18 cellular contexts compared by ENCODE assay signal in genomic region chr11:122085712-122086111, GRCh38. TPM values are rescaled to one million over a fixed set of nuclear protein-coding genes. Genes with fewer than 3 reads are reported as not detected.
A peak's percentile ranks its signal among the peaks of the same experiment; 100 is the strongest.
DNase-seq lines count a peak whose midpoint lies in the region; ATAC-seq, FAIRE-seq and TF ChIP-seq lines count a peak whose summit lies in the region.
"Had no signal": no experiment of that assay in that cellular context is flagged by ENCODE, and none has a peak within 500 bp of the region (broad histone marks: within the 10 kb centered on the region; RNA-seq: fewer than 3 reads in every experiment).

No MANE protein-coding gene starts in this region.

- peaks cover 13 to 31% of the 10 kb centered on the region in 2 donors for H3K27me3 Mint-ChIP-seq in natural killer cell treated with Interleukin-12 subunit alpha and Interleukin-12 subunit beta and Interleukin-15 and Interleukin-18, amount 100 ng/mL, for 72 hours

- peaks cover 0 to 1% of the 10 kb centered on the region in 2 experiments for H3K36me3 ChIP-seq in keratinocyte (ENCODE audit: control insufficient read depth in 2 of 2, extremely low read depth in 1 of 2, insufficient read depth in 2 of 2, low read length in 2 of 2)
- peaks cover 3% of the 10 kb centered on the region for H3K36me3 ChIP-seq in smooth muscle cell (ENCODE audit: low read depth)
- H3K36me3 ChIP-seq: Peyer's patch had no signal

- H3K9me3 Mint-ChIP-seq in natural killer cell treated with Interleukin-12 subunit alpha and Interleukin-12 subunit beta and Interleukin-15 and Interleukin-18, amount 100 ng/mL, for 72 hours = no peaks in the 10 kb centered on the region
- H3K9me3 Mint-ChIP-seq: activated CD4-positive, alpha-beta T cell treated with anti-CD3 and anti-CD28 coated beads, Interleukin-2, amount 10 ng/mL, durations not matched to agents 24 days and 14 days; stimulated activated naive CD8-positive, alpha-beta T cell treated with anti-CD3 and anti-CD28 coated beads, Interleukin-15, Interleukin-2, amounts not matched to agents 100 ng/mL and 50 ng/mL, for 24 hours had no signal

- no peak overlapping the region for H3K9ac ChIP-seq in keratinocyte (ENCODE audit: control insufficient read depth, extremely low read depth, insufficient read depth, low read length)
- no peak overlapping the region for H3K9ac ChIP-seq in smooth muscle cell (ENCODE audit: low read depth)

- H3K4me1 Mint-ChIP-seq in natural killer cell treated with Interleukin-12 subunit alpha and Interleukin-12 subunit beta and Interleukin-15 and Interleukin-18, amount 100 ng/mL, for 72 hours (ENCODE audit: low read depth in 2 of 2) = no peaks in the 10 kb centered on the region
- H3K4me1 Mint-ChIP-seq: activated CD4-positive, alpha-beta T cell treated with anti-CD3 and anti-CD28 coated beads, Interleukin-2, amount 10 ng/mL, durations not matched to agents 24 days and 14 days had no signal

- H3K27ac ChIP-seq in keratinocyte (ENCODE audit: control insufficient read depth, insufficient read depth, low read length) (peak overlapping the region; percentile 19), smooth muscle cell (ENCODE audit: low read depth) (peak overlapping the region; percentile 55)

- no peaks in the 10 kb centered on the region for H3K79me2 ChIP-seq in keratinocyte (ENCODE audit: control insufficient read depth, insufficient read depth, low read length)
- peaks cover 30% of the 10 kb centered on the region for H3K79me2 ChIP-seq in smooth muscle cell (ENCODE audit: low read depth)

- H3K9me3 ChIP-seq in keratinocyte (ENCODE audit: control insufficient read depth, low read depth, low read length) (no peaks in the 10 kb centered on the region), smooth muscle cell (replicated peaks; ENCODE audit: low read depth) (no peaks in the 10 kb centered on the region)
- H3K9me3 ChIP-seq: Peyer's patch had no signal

- H3K4me3 ChIP-seq in keratinocyte (ENCODE audit: control insufficient read depth in 2 of 3, extremely low read depth in 1 of 3, insufficient read depth in 2 of 3, low read depth in 1 of 3, low read length in 3 of 3) (no peak overlapping the region), smooth muscle cell (no peak overlapping the region)
- H3K4me3 ChIP-seq: Peyer's patch had no signal

- H4K20me1 ChIP-seq in keratinocyte (ENCODE audit: control insufficient read depth, extremely low read depth, insufficient read depth, low read length) (no peaks in the 10 kb centered on the region), smooth muscle cell (ENCODE audit: low read depth) (peaks cover 13% of the 10 kb centered on the region)

- FAIRE-seq in HTR-8/SVneo (lab: Jason Lieb, UNC) (peak; percentile 51), keratinocyte (lab: Jason Lieb, UNC) (peak; percentile 13)
- FAIRE-seq: urothelium cell line had no signal

- no peak overlapping the region for H2AFZ ChIP-seq in keratinocyte (ENCODE audit: control insufficient read depth, low read length)
- H2AFZ ChIP-seq in smooth muscle cell (ENCODE audit: low read depth) = no peak overlapping the region

- H3K27me3 ChIP-seq in keratinocyte (ENCODE audit: control insufficient read depth, extremely low read depth, insufficient read depth, low read length) (no peaks in the 10 kb centered on the region), smooth muscle cell (ENCODE audit: low read depth) (no peaks in the 10 kb centered on the region)
- H3K27me3 ChIP-seq: Peyer's patch had no signal

- peaks cover 10% of the 10 kb centered on the region for H3K4me1 ChIP-seq in keratinocyte (ENCODE audit: control insufficient read depth, extremely low read depth, insufficient read depth, low read length)
- peaks cover 11% of the 10 kb centered on the region for H3K4me1 ChIP-seq in smooth muscle cell (ENCODE audit: low read depth)
- H3K4me1 ChIP-seq: Peyer's patch had no signal

- TF ChIP-seq CTCF in keratinocyte (optimal IDR thresholded peaks at IDR 0.05 in 1 of 3, IDR thresholded peaks at IDR 0.05 in 1 of 3, conservative IDR thresholded peaks at IDR 0.05 in 1 of 3; ENCODE audit: extremely low read depth in 1 of 3, insufficient read depth in 2 of 3, low read length in 3 of 3) (no peak), smooth muscle cell (IDR thresholded peaks at IDR 0.05; ENCODE audit: borderline replicate concordance, insufficient read depth, poor library complexity, severe bottlenecking) (no peak)

- H3K27ac Mint-ChIP-seq in natural killer cell treated with Interleukin-12 subunit alpha and Interleukin-12 subunit beta and Interleukin-15 and Interleukin-18, amount 100 ng/mL, for 72 hours = no peak overlapping the region
- H3K27ac Mint-ChIP-seq: activated CD4-positive, alpha-beta T cell treated with anti-CD3 and anti-CD28 coated beads, Interleukin-2, amount 10 ng/mL, durations not matched to agents 24 days and 14 days; IgD-negative memory B cell; stimulated activated naive CD8-positive, alpha-beta T cell treated with anti-CD3 and anti-CD28 coated beads, Interleukin-15, Interleukin-2, amounts not matched to agents 100 ng/mL and 50 ng/mL, for 24 hours had no signal

- DNase-seq in HTR-8/SVneo (ENCODE audit: insufficient read length, low spot score) = no peak
- DNase-seq in astrocyte of the hippocampus (ENCODE audit: low read depth, low spot score) = peak; percentile 24
- no peak for DNase-seq in keratinocyte (ENCODE audit: low read depth, low spot score)
- no peak for DNase-seq in smooth muscle cell (lab: John Stamatoyannopoulos, UW; ENCODE audit: unreplicated experiment)
- DNase-seq in natural killer cell treated with Interleukin-12 subunit alpha and Interleukin-12 subunit beta and Interleukin-15 and Interleukin-18, amount 100 ng/mL, for 72 hours (ENCODE audit: low spot score) = no peak
- no peak for DNase-seq in activated CD4-positive, alpha-beta T cell treated with anti-CD3 and anti-CD28 coated beads, Interleukin-2, amount 50 U/mL, for 48 hours
- DNase-seq: activated CD4-positive, alpha-beta T cell treated with anti-CD3 and anti-CD28 coated beads, Interleukin-2, amount 10 ng/mL, durations not matched to agents 24 days and 14 days; AML-193; anterior cingulate cortex; islet precursor cell; NCI-H1694 treated with DMSO at 0.1 percent for 48 hours; NCI-H345; Peyer's patch; stimulated activated CD4-positive, alpha-beta T cell treated with anti-CD3 and anti-CD28 coated beads, Interleukin-2, amount 100 ng/mL, for 24 hours had no signal

- H3K4me3 Mint-ChIP-seq in natural killer cell treated with Interleukin-12 subunit alpha and Interleukin-12 subunit beta and Interleukin-15 and Interleukin-18, amount 100 ng/mL, for 72 hours = no peak overlapping the region
- H3K4me3 Mint-ChIP-seq: activated CD4-positive, alpha-beta T cell treated with anti-CD3 and anti-CD28 coated beads, Interleukin-2, amount 10 ng/mL, durations not matched to agents 24 days and 14 days; IgD-negative memory B cell; stimulated activated naive CD8-positive, alpha-beta T cell treated with anti-CD3 and anti-CD28 coated beads, Interleukin-15, Interleukin-2, amounts not matched to agents 100 ng/mL and 50 ng/mL, for 24 hours had no signal

- dilution Hi-C loops in keratinocyte (cut with MboI; ENCODE audit: extremely low pct_ligation_motif_present, low sequenced_read_pairs) = no loop called here

- H3K9me1 ChIP-seq in keratinocyte (ENCODE audit: control insufficient read depth, extremely low read depth, insufficient read depth, low read length) = no peaks in the 10 kb centered on the region

- ATAC-seq in natural killer cell treated with Interleukin-12 subunit alpha and Interleukin-12 subunit beta and Interleukin-15 and Interleukin-18, amount 100 ng/mL, for 72 hours = no peak
- ATAC-seq in GM19351 (IDR thresholded peaks at IDR 0.05; ENCODE audit: unreplicated experiment) = no peak

- 63% methylated on average over 3 of the region's 3 CpGs for WGBS in smooth muscle cell (ENCODE audit: low lambda C conversion rate)

- H3F3A ChIP-seq in smooth muscle cell (ENCODE audit: low read depth) = peaks cover 22% of the 10 kb centered on the region

- H3K4me2 ChIP-seq in keratinocyte (ENCODE audit: control insufficient read depth, extremely low read depth, insufficient read depth, low read depth, low read length) (peak overlapping the region; percentile 3), smooth muscle cell (no peak overlapping the region)

- H3K36me3 Mint-ChIP-seq in natural killer cell treated with Interleukin-12 subunit alpha and Interleukin-12 subunit beta and Interleukin-15 and Interleukin-18, amount 100 ng/mL, for 72 hours = no peaks in the 10 kb centered on the region
- H3K36me3 Mint-ChIP-seq: IgD-negative memory B cell had no signal

RNA-seq across cellular contexts. Expression of gene BLID, which starts 30.3 kb away (rescaled TPM):
- polyA plus RNA-seq in keratinocyte = 0.18 TPM in 1 of 3 replicates, not detected in the others
- not detected for polyA plus RNA-seq in keratinocyte (2011; ENCODE audit: low read depth)
- not detected in 2 replicates for polyA plus RNA-seq in keratinocyte (2011; cell fraction: cytosol; rRNA removed)
- polyA plus RNA-seq in keratinocyte (2011; cell fraction: nucleus; rRNA removed) = 0.49 and 0.75 TPM in 2 replicates
- polyA plus RNA-seq in keratinocyte (2012; ENCODE audit: low replicate concordance) = not detected in 2 replicates
- 2.0 to 11.3 TPM in 2 of 3 replicates, not detected in the other for polyA minus RNA-seq in keratinocyte
- polyA minus RNA-seq in keratinocyte (2011; cell fraction: cytosol; rRNA and poly(A)+ RNA removed) = not detected
- 5.9 and 9.7 TPM in 2 replicates for polyA minus RNA-seq in keratinocyte (2011; cell fraction: nucleus; rRNA and poly(A)+ RNA removed)
- 2.3 and 4.7 TPM in 2 replicates for total RNA-seq in smooth muscle cell
- polyA plus RNA-seq in smooth muscle cell = 0.18 TPM in 1 of 2 replicates, not detected in the other
- not detected for total RNA-seq in natural killer cell treated with Interleukin-12 subunit alpha and Interleukin-12 subunit beta and Interleukin-15 and Interleukin-18, amount 100 ng/mL, for 72 hours
- total RNA-seq: activated CD4-positive, alpha-beta T cell treated with anti-CD3 and anti-CD28 coated beads, Interleukin-2, amount 10 ng/mL, durations not matched to agents 24 days and 14 days; Peyer's patch had no signal
- polyA plus RNA-seq: IgD-negative memory B cell had no signal
